ENCODE assay signal across 8 cellular contexts in the genomic region with DNA sequence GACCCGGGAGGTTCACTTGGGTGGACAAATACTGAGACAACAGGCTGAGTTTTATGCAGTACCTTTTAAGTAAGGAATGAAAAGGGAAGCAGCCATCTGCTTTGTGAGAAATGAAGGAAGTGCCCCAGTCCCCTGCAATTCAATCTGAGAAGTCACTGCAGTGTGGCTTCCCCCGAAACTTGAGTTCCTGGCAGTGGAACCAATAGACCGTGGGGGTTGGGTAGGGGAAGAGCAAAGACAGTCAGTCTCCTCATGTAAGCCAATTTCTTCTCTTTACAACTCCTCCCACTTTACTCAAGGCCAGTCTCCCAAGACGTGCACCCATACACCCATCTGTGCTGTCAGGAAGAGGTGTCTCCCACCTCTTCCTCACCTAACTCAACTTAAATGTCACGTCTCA.
DNase-seq lines count a peak whose midpoint lies in the region; ATAC-seq and FAIRE-seq lines count a peak whose summit lies in the region.

No MANE protein-coding gene starts in this region.

- H4K20me1 ChIP-seq in GM23248 (ENCODE audit: insufficient read depth): no peaks in the 10 kb centered on the region

- WGBS in GM23248 (ENCODE audit: low coverage in 1 of 2, low lambda C conversion rate in 2 of 2, missing lambda C conversion rate in 2 of 2), 2 experiments: 40 to 48% methylated on average over 5 of the region's 5 CpGs

- H3K4me1 ChIP-seq in GM23248 (ENCODE audit: insufficient read depth): no peaks in the 10 kb centered on the region

- FAIRE-seq in HTR-8/SVneo (lab: Jason Lieb, UNC): no peak

- no peak overlapping the region for H3K4me3 ChIP-seq in GM23248

- no peaks in the 10 kb centered on the region for H3F3A ChIP-seq in GM23248 (ENCODE audit: insufficient read depth)

- no peak overlapping the region for H3K9ac ChIP-seq in GM23248

- peak; percentile 46 for DNase-seq in stimulated activated CD4-positive, alpha-beta T cell treated with anti-CD3 and anti-CD28 coated beads, Interleukin-1b, Interleukin-23, amount 100 ng/mL, for 48 hours
- no peak for DNase-seq in stimulated activated CD4-positive, alpha-beta T cell treated with anti-CD3 and anti-CD28 coated beads, Interleukin-2, amount 100 ng/mL, for 24 hours
- peak; percentile 26 for DNase-seq in activated CD8-positive, alpha-beta T cell treated with anti-CD3 and anti-CD28 coated beads, Interleukin-2, amount 10 ng/mL, durations not matched to agents 7 days and 5 days
- DNase-seq in stimulated activated CD8-positive, alpha-beta memory T cell treated with anti-CD3 and anti-CD28 coated beads, Interleukin-4, amount 100 ng/mL, for 48 hours: peak; percentile 35
- DNase-seq in GM23248: no peak
- DNase-seq in inferior parietal cortex (ENCODE audit: extremely low spot score): no peak
- DNase-seq in HTR-8/SVneo (ENCODE audit: insufficient read length, low spot score): no peak

- H3K36me3 ChIP-seq in GM23248 (ENCODE audit: low read depth): no peaks in the 10 kb centered on the region

- peaks cover 14% of the 10 kb centered on the region for H3K4me1 Mint-ChIP-seq in activated CD8-positive, alpha-beta T cell treated with anti-CD3 and anti-CD28 coated beads, Interleukin-2, amount 10 ng/mL, durations not matched to agents 7 days and 5 days (ENCODE audit: low read depth)

- H3K27ac Mint-ChIP-seq in activated CD8-positive, alpha-beta T cell treated with anti-CD3 and anti-CD28 coated beads, Interleukin-2, amount 10 ng/mL, durations not matched to agents 7 days and 5 days: no peak overlapping the region

- CTCF ChIA-PET in activated CD8-positive, alpha-beta T cell treated with anti-CD3 and anti-CD28 coated beads, Interleukin-2, amount 10 ng/mL, durations not matched to agents 7 days and 5 days (lab: Charles Lee): no interaction called here

- peaks cover 13% of the 10 kb centered on the region; the same call in 1 of the 2 replicates for H3K27me3 ChIP-seq in GM23248 (replicated peaks; ENCODE audit: insufficient read depth)

- POLR2A ChIA-PET in activated CD8-positive, alpha-beta T cell treated with anti-CD3 and anti-CD28 coated beads, Interleukin-2, amount 10 ng/mL, durations not matched to agents 7 days and 5 days (lab: Charles Lee): no interaction called here

- no peak overlapping the region for H3K4me2 ChIP-seq in GM23248 (ENCODE audit: unreplicated experiment)

- no peaks in the 10 kb centered on the region for H3K79me2 ChIP-seq in GM23248 (ENCODE audit: insufficient read depth)

- ATAC-seq in HG03103 (IDR thresholded peaks at IDR 0.05; ENCODE audit: low read depth, unreplicated experiment): peak; percentile 89
- ATAC-seq in activated CD8-positive, alpha-beta T cell treated with anti-CD3 and anti-CD28 coated beads, Interleukin-2, amount 10 ng/mL, durations not matched to agents 7 days and 5 days: no peak

- no peaks in the 10 kb centered on the region for H3K9me3 ChIP-seq in GM23248 (ENCODE audit: low read depth)

- no peaks in the 10 kb centered on the region for H3K27me3 Mint-ChIP-seq in activated CD8-positive, alpha-beta T cell treated with anti-CD3 and anti-CD28 coated beads, Interleukin-2, amount 10 ng/mL, durations not matched to agents 7 days and 5 days (ENCODE audit: low read depth)

- H3K4me3 Mint-ChIP-seq in activated CD8-positive, alpha-beta T cell treated with anti-CD3 and anti-CD28 coated beads, Interleukin-2, amount 10 ng/mL, durations not matched to agents 7 days and 5 days: no peak overlapping the region

- H2AFZ ChIP-seq in GM23248: no peak overlapping the region

- H3K27ac ChIP-seq in GM23248: no peak overlapping the region

- no peaks in the 10 kb centered on the region for H3K9me2 ChIP-seq in GM23248 (ENCODE audit: insufficient read depth)

- H3K9me3 Mint-ChIP-seq in activated CD8-positive, alpha-beta T cell treated with anti-CD3 and anti-CD28 coated beads, Interleukin-2, amount 10 ng/mL, durations not matched to agents 7 days and 5 days (ENCODE audit: insufficient read depth): peaks cover 4% of the 10 kb centered on the region

- no peaks in the 10 kb centered on the region for H3K36me3 Mint-ChIP-seq in activated CD8-positive, alpha-beta T cell treated with anti-CD3 and anti-CD28 coated beads, Interleukin-2, amount 10 ng/mL, durations not matched to agents 7 days and 5 days (ENCODE audit: low read depth)

- in situ Hi-C loops in GM23248 (cut with MboI): no loop called here

Comparison
In these comparisons a context has a peak if more than half of its experiments do, and no peak if none do; other contexts are left out.
1. DNase-seq: peak in stimulated activated CD4-positive, alpha-beta T cell treated with anti-CD3 and anti-CD28 coated beads, Interleukin-1b, Interleukin-23, amount 100 ng/mL, for 48 hours (single experiment), activated CD8-positive, alpha-beta T cell treated with anti-CD3 and anti-CD28 coated beads, Interleukin-2, amount 10 ng/mL, durations not matched to agents 7 days and 5 days (single experiment) and stimulated activated CD8-positive, alpha-beta memory T cell treated with anti-CD3 and anti-CD28 coated beads, Interleukin-4, amount 100 ng/mL, for 48 hours (single experiment); none in stimulated activated CD4-positive, alpha-beta T cell treated with anti-CD3 and anti-CD28 coated beads, Interleukin-2, amount 100 ng/mL, for 24 hours (0 of 2), GM23248 (single experiment), inferior parietal cortex (single experiment) and HTR-8/SVneo (single experiment).